In genomic region chr4:7632971-7633370, GRCh38 we compare ENCODE assay signal across 30 cellular contexts.
"Had no signal": no experiment of that assay in that cellular context is flagged by ENCODE, and none has a peak within 500 bp of the region (broad histone marks: within the 10 kb centered on the region; RNA-seq: fewer than 3 reads in every experiment).

No MANE protein-coding gene starts in this region.

- DNase-seq: activated B cell treated with CpG ODN at 0.5 μM for 24 hours; activated CD4-positive, alpha-beta T cell treated with anti-CD3 and anti-CD28 coated beads for 1 hour; activated CD4-positive, alpha-beta T cell treated with anti-CD3 and anti-CD28 coated beads, Interleukin-2, amount 10 ng/mL, durations not matched to agents 24 days and 14 days; activated CD4-positive, alpha-beta T cell treated with anti-CD3 and anti-CD28 coated beads, Interleukin-2, amount 50 U/mL, for 48 hours; activated CD8-positive, alpha-beta memory T cell treated with anti-CD3 and anti-CD28 coated beads, Interleukin-2, amount 10 ng/mL, durations not matched to agents 7 days and 5 days; activated effector memory CD4-positive, alpha-beta T cell treated with Interleukin-2 at 50 U/mL for 16 hours; activated naive CD4-positive, alpha-beta T cell; activated naive CD8-positive, alpha-beta T cell treated with anti-CD3 and anti-CD28 coated beads, Interleukin-2, amount 50 U/mL, for 24 hours; activated T-cell treated with anti-CD3 and anti-CD28 coated beads, Interleukin-2, amount 50 U/mL, for 24 hours; amniotic stem cell; body of pancreas; MG63; MV-4-11; NCI-H1092 treated with DMSO at 0.1 percent for 48 hours; NCI-H1417 treated with DMSO at 0.1 percent for 48 hours; NCI-H1694; NCI-H2029; NCI-H2107; NCI-H226; NCI-H526; NCI-H82; RPMI8226; SHP77; T-cell; T-helper 2 cell; T1000 had no signal

- H3K4me3 Mint-ChIP-seq: activated B cell treated with CpG ODN at 0.5 μM for 24 hours; activated CD4-positive, alpha-beta T cell treated with anti-CD3 and anti-CD28 coated beads, Interleukin-2, amount 10 ng/mL, durations not matched to agents 24 days and 14 days; activated CD8-positive, alpha-beta memory T cell treated with anti-CD3 and anti-CD28 coated beads, Interleukin-2, amount 10 ng/mL, durations not matched to agents 7 days and 5 days; activated naive CD8-positive, alpha-beta T cell treated with anti-CD3 and anti-CD28 coated beads, Interleukin-2, amount 50 U/mL, for 24 hours; activated T-cell treated with anti-CD3 and anti-CD28 coated beads, Interleukin-2, amount 50 U/mL, for 24 hours; activated T-helper 1 cell treated with anti-CD3 and anti-CD28 coated beads, Interleukin-12 subunit alpha, Interleukin-12 subunit beta, Interleukin-2, Interleukin-4 antibody, amounts not matched to agents 30 ng/mL and 10 ng/mL and 1 ng/mL, durations not matched to agents 14 hours and 24 hours and 36 hours; T-cell had no signal

- H3K9me3 ChIP-seq: ascending aorta, MG63, SJSA1 had no signal

- H3K36me3 ChIP-seq: ascending aorta, MG63, SJSA1 had no signal

- H3K27ac ChIP-seq: ascending aorta, body of pancreas, SJSA1 had no signal

- H3K27ac Mint-ChIP-seq: activated B cell treated with CpG ODN at 0.5 μM for 24 hours; activated CD4-positive, alpha-beta T cell treated with anti-CD3 and anti-CD28 coated beads, Interleukin-2, amount 10 ng/mL, durations not matched to agents 24 days and 14 days; activated CD8-positive, alpha-beta memory T cell treated with anti-CD3 and anti-CD28 coated beads, Interleukin-2, amount 10 ng/mL, durations not matched to agents 7 days and 5 days; activated naive CD8-positive, alpha-beta T cell treated with anti-CD3 and anti-CD28 coated beads, Interleukin-2, amount 50 U/mL, for 24 hours; activated T-cell treated with anti-CD3 and anti-CD28 coated beads, Interleukin-2, amount 50 U/mL, for 24 hours; activated T-helper 1 cell treated with anti-CD3 and anti-CD28 coated beads, Interleukin-12 subunit alpha, Interleukin-12 subunit beta, Interleukin-2, Interleukin-4 antibody, amounts not matched to agents 30 ng/mL and 10 ng/mL and 1 ng/mL, durations not matched to agents 14 hours and 24 hours and 36 hours; T-cell had no signal

- H3K9me3 Mint-ChIP-seq: activated CD4-positive, alpha-beta T cell treated with anti-CD3 and anti-CD28 coated beads, Interleukin-2, amount 10 ng/mL, durations not matched to agents 24 days and 14 days; activated naive CD4-positive, alpha-beta T cell treated with anti-CD3 and anti-CD28 coated beads, Interleukin-2, amount 50 U/mL, for 72 hours; activated naive CD8-positive, alpha-beta T cell treated with anti-CD3 and anti-CD28 coated beads, Interleukin-2, amount 50 U/mL, for 24 hours; activated T-helper 1 cell treated with anti-CD3 and anti-CD28 coated beads, Interleukin-12 subunit alpha, Interleukin-12 subunit beta, Interleukin-2, Interleukin-4 antibody, amounts not matched to agents 30 ng/mL and 10 ng/mL and 1 ng/mL, durations not matched to agents 14 hours and 24 hours and 36 hours; T-cell had no signal

- H3K27me3 Mint-ChIP-seq: activated B cell treated with CpG ODN at 0.5 μM for 24 hours had no signal

- H3K27me3 ChIP-seq: ascending aorta, body of pancreas, MG63 had no signal

- ATAC-seq: activated CD8-positive, alpha-beta memory T cell treated with anti-CD3 and anti-CD28 coated beads, Interleukin-2, amount 10 ng/mL, durations not matched to agents 7 days and 5 days; activated naive CD4-positive, alpha-beta T cell treated with anti-CD3 and anti-CD28 coated beads, Interleukin-2, amount 50 U/mL, for 72 hours; activated naive CD8-positive, alpha-beta T cell treated with anti-CD3 and anti-CD28 coated beads, Interleukin-2, amount 50 U/mL, for 24 hours; body of pancreas; T-cell had no signal

- H3K4me1 ChIP-seq: ascending aorta had no signal

- H3K4me3 ChIP-seq: ascending aorta, body of pancreas, MG63, SJSA1 had no signal

- H3K4me1 Mint-ChIP-seq: activated B cell treated with CpG ODN at 0.5 μM for 24 hours; activated CD4-positive, alpha-beta T cell treated with anti-CD3 and anti-CD28 coated beads, Interleukin-2, amount 10 ng/mL, durations not matched to agents 24 days and 14 days; activated naive CD8-positive, alpha-beta T cell treated with anti-CD3 and anti-CD28 coated beads, Interleukin-2, amount 50 U/mL, for 24 hours had no signal

- H3K36me3 Mint-ChIP-seq: activated CD8-positive, alpha-beta memory T cell treated with anti-CD3 and anti-CD28 coated beads, Interleukin-2, amount 10 ng/mL, durations not matched to agents 7 days and 5 days; activated naive CD4-positive, alpha-beta T cell treated with anti-CD3 and anti-CD28 coated beads, Interleukin-2, amount 50 U/mL, for 72 hours; T-cell had no signal
